18 cellular contexts compared by ENCODE assay signal in genomic region chr6:33642897-33643296, GRCh38. TPM values are rescaled to one million over a fixed set of nuclear protein-coding genes. Genes with fewer than 3 reads are reported as not detected.
DNase-seq lines count a peak whose midpoint lies in the region; ATAC-seq and TF ChIP-seq lines count a peak whose summit lies in the region.
"Had no signal": no experiment of that assay in that cellular context is flagged by ENCODE, and none has a peak within 500 bp of the region (broad histone marks: within the 10 kb centered on the region; RNA-seq: fewer than 3 reads in every experiment).

No MANE protein-coding gene starts in this region.

- BruUV-seq in Panc1 (replicated peaks; lab: Mats Ljungman, UMichigan): no TSS peak

- CTCF ChIA-PET in Panc1 (lab: Charles Lee): no interaction called here
- CTCF ChIA-PET in activated CD4-positive, alpha-beta T cell treated with anti-CD3 and anti-CD28 coated beads for 36 hours (lab: Charles Lee): interaction anchor here (1.4 kb wide), 1 partner anchor 58 kb away, joined by 4 read pairs; no protein-coding TSS in a partner anchor

- no peak for TF ChIP-seq CTCF in BE2C (IDR thresholded peaks at IDR 0.05; ENCODE audit: low read depth, low read length)
- no peak for TF ChIP-seq CTCF in Panc1 (IDR thresholded peaks at IDR 0.05)

- H3K9ac ChIP-seq in GM23248: no peak overlapping the region

- intact Hi-C loops in Panc1 (cut with micrococcal nuclease; ENCODE audit: unreplicated experiment) (no loop called here), right cardiac atrium (cut with DNase I) (no loop called here)
- intact Hi-C loops in activated CD4-positive, alpha-beta T cell treated with anti-CD3 and anti-CD28 coated beads for 36 hours (cut with DNase I, micrococcal nuclease): no loop called here

- H3K4me3 ChIP-seq in BE2C (ENCODE audit: low read depth, low read length): no peak overlapping the region
- H3K4me3 ChIP-seq in Panc1 (ENCODE audit: low read depth in 2 of 2, low read length in 2 of 2): no peak overlapping the region
- no peak overlapping the region for H3K4me3 ChIP-seq in right cardiac atrium (ENCODE audit: low read length)
- H3K4me3 ChIP-seq in GM23248: no peak overlapping the region
- H3K4me3 ChIP-seq: Peyer's patch had no signal

- H3F3A ChIP-seq in GM23248 (ENCODE audit: insufficient read depth): no peaks in the 10 kb centered on the region

- H3K36me3 Mint-ChIP-seq in activated CD4-positive, alpha-beta T cell treated with anti-CD3 and anti-CD28 coated beads for 36 hours (ENCODE audit: low read depth): peaks cover 20% of the 10 kb centered on the region

- H3K4me2 ChIP-seq in GM23248 (ENCODE audit: unreplicated experiment): no peak overlapping the region

- H3K36me3 ChIP-seq in BE2C: no peaks in the 10 kb centered on the region
- no peaks in the 10 kb centered on the region for H3K36me3 ChIP-seq in Panc1 (ENCODE audit: control insufficient read depth, insufficient read depth, low read length)
- H3K36me3 ChIP-seq in GM23248 (ENCODE audit: low read depth): no peaks in the 10 kb centered on the region

- no peak overlapping the region for H3K4me3 Mint-ChIP-seq in activated CD4-positive, alpha-beta T cell treated with anti-CD3 and anti-CD28 coated beads for 36 hours
- H3K4me3 Mint-ChIP-seq: CD14-positive monocyte had no signal

- DNase-seq in DMS 273 (lab: John Stamatoyannopoulos, UW; ENCODE audit: unreplicated experiment) (peak; percentile 24), DMS 273 treated with DMSO at 0.1 percent for 48 hours (lab: John Stamatoyannopoulos, UW) (no peak), BE2C (peak; percentile 63), Panc1 (ENCODE audit: low read depth, low spot score) (no peak), right cardiac atrium (peak; percentile 56 to 77 (median 61)), GM23248 (no peak)
- no peak for DNase-seq in activated CD4-positive, alpha-beta T cell treated with anti-CD3 and anti-CD28 coated beads for 36 hours
- DNase-seq: AML-193, NCI-H1092 treated with DMSO at 0.1 percent for 48 hours, NCI-H1694, NCI-H2081 treated with DMSO at 0.1 percent for 48 hours, NCI-H226, NCI-H526, Peyer's patch, SHP77 had no signal

- ATAC-seq in Panc1 (peak; percentile 11; the same call in 1 of the 2 replicates), right cardiac atrium (peak; percentile 44 to 63), GM18868 (IDR thresholded peaks at IDR 0.05; ENCODE audit: unreplicated experiment) (no peak)
- no peak for ATAC-seq in activated CD4-positive, alpha-beta T cell treated with anti-CD3 and anti-CD28 coated beads for 36 hours

- H3K79me2 ChIP-seq in GM23248 (ENCODE audit: insufficient read depth): no peaks in the 10 kb centered on the region

- H3K4me1 ChIP-seq in BE2C (peaks cover 3% of the 10 kb centered on the region; the same call in 1 of the 2 replicates), Panc1 (ENCODE audit: control insufficient read depth, insufficient read depth, low read length) (no peaks in the 10 kb centered on the region), right cardiac atrium (ENCODE audit: control insufficient read depth, insufficient read depth, low read length) (no peaks in the 10 kb centered on the region), GM23248 (ENCODE audit: insufficient read depth) (no peaks in the 10 kb centered on the region)
- H3K4me1 ChIP-seq: Peyer's patch had no signal

- H2AFZ ChIP-seq in GM23248: no peak overlapping the region

- H3K9me2 ChIP-seq in GM23248 (ENCODE audit: insufficient read depth): no peaks in the 10 kb centered on the region

- no peak overlapping the region for H3K27ac Mint-ChIP-seq in activated CD4-positive, alpha-beta T cell treated with anti-CD3 and anti-CD28 coated beads for 36 hours

- H3K9me3 Mint-ChIP-seq in activated CD4-positive, alpha-beta T cell treated with anti-CD3 and anti-CD28 coated beads for 36 hours (ENCODE audit: low read depth): no peaks in the 10 kb centered on the region
- H3K9me3 Mint-ChIP-seq: CD14-positive monocyte had no signal

- H3K4me1 Mint-ChIP-seq in activated CD4-positive, alpha-beta T cell treated with anti-CD3 and anti-CD28 coated beads for 36 hours: peaks cover 17% of the 10 kb centered on the region
- H3K4me1 Mint-ChIP-seq: CD14-positive monocyte had no signal

- WGBS in right cardiac atrium: 56% methylated on average over 4 of the region's 4 CpGs
- WGBS in GM23248 (ENCODE audit: low coverage in 1 of 2, low lambda C conversion rate in 2 of 2, missing lambda C conversion rate in 2 of 2), 2 experiments: 36 to 39% methylated on average over 4 of the region's 4 CpGs

- POLR2A ChIA-PET in Panc1 (lab: Charles Lee): interaction anchor here (0.8 kb wide), 1 partner anchor 22 kb away, joined by 4 read pairs; the partner anchor contains the start of gene ITPR3
- POLR2A ChIA-PET in activated CD4-positive, alpha-beta T cell treated with anti-CD3 and anti-CD28 coated beads for 36 hours (lab: Charles Lee): no interaction called here

- no peak overlapping the region for H3K27ac ChIP-seq in Panc1 (ENCODE audit: low read length)
- no peak overlapping the region for H3K27ac ChIP-seq in right cardiac atrium (ENCODE audit: low read length)
- H3K27ac ChIP-seq in GM23248: no peak overlapping the region
- H3K27ac ChIP-seq: 22Rv1, Peyer's patch had no signal

- no peaks in the 10 kb centered on the region for H3K27me3 ChIP-seq in BE2C
- H3K27me3 ChIP-seq in Panc1 (ENCODE audit: control insufficient read depth, insufficient read depth, low read length): no peaks in the 10 kb centered on the region
- no peaks in the 10 kb centered on the region for H3K27me3 ChIP-seq in right cardiac atrium (ENCODE audit: control insufficient read depth, insufficient read depth)
- no peaks in the 10 kb centered on the region for H3K27me3 ChIP-seq in GM23248 (replicated peaks; ENCODE audit: insufficient read depth)
- H3K27me3 ChIP-seq: Peyer's patch had no signal

- H3K9me3 ChIP-seq in BE2C: no peaks in the 10 kb centered on the region
- no peaks in the 10 kb centered on the region for H3K9me3 ChIP-seq in Panc1 (ENCODE audit: control insufficient read depth, insufficient read depth, low read depth, low read length)
- H3K9me3 ChIP-seq in right cardiac atrium (ENCODE audit: control insufficient read depth, low read length): no peaks in the 10 kb centered on the region
- H3K9me3 ChIP-seq in GM23248 (ENCODE audit: low read depth): no peaks in the 10 kb centered on the region
- H3K9me3 ChIP-seq: Peyer's patch had no signal

- in situ Hi-C loops in Panc1 (cut with HindIII; ENCODE audit: low pct_unique_long_range_greater_than_20kb, low sequenced_read_pairs) (no loop called here), GM23248 (cut with MboI) (no loop called here)

- H4K20me1 ChIP-seq in GM23248 (ENCODE audit: insufficient read depth): no peaks in the 10 kb centered on the region

- H3K27me3 Mint-ChIP-seq in activated CD4-positive, alpha-beta T cell treated with anti-CD3 and anti-CD28 coated beads for 36 hours: no peaks in the 10 kb centered on the region

RNA-seq across cellular contexts. Expression of gene ITPR3, which starts 21.8 kb away (rescaled TPM):
- 0.09 TPM for polyA plus RNA-seq in BE2C (2012; ENCODE audit: insufficient read depth, insufficient read length, low read depth)
- total RNA-seq in Panc1 (2021; ENCODE audit: unreplicated experiment) (65.8 TPM), right cardiac atrium (1 to 10 TPM; 4.7 to 9.1 (median 6.5) TPM)
- polyA plus RNA-seq in Panc1 (2012; ENCODE audit: insufficient read length): 58.9 TPM
- polyA plus RNA-seq in right cardiac atrium (5.7 TPM), GM23248 (2016; fragmentation: Nextera tagmentation; extraction: Ambion mirVana) (4.8 and 4.9 TPM in 2 replicates)
- total RNA-seq in GM23248 (2014; rRNA removed; shearing (Covaris generic)): 10.4 and 14.3 TPM in 2 replicates
- total RNA-seq in activated CD4-positive, alpha-beta T cell treated with anti-CD3 and anti-CD28 coated beads for 36 hours: 10 to 100 TPM; 42.6 to 42.9 TPM
- polyA plus RNA-seq: CD14-positive monocyte had no signal

Comparison
In these comparisons a context has a peak if more than half of its experiments do, and no peak if none do; other contexts are left out.
1. DNase-seq: peak in DMS 273 (single experiment), BE2C (single experiment) and right cardiac atrium (3 of 3); none in DMS 273 treated with DMSO at 0.1 percent for 48 hours (single experiment), Panc1 (single experiment), GM23248 (single experiment) and activated CD4-positive, alpha-beta T cell treated with anti-CD3 and anti-CD28 coated beads for 36 hours (single experiment).
2. ATAC-seq: peak in Panc1 (single experiment) and right cardiac atrium (2 of 2); none in activated CD4-positive, alpha-beta T cell treated with anti-CD3 and anti-CD28 coated beads for 36 hours (single experiment) and GM18868 (single experiment).